ENCODE assay signal across 11 cellular contexts in the genomic region with DNA sequence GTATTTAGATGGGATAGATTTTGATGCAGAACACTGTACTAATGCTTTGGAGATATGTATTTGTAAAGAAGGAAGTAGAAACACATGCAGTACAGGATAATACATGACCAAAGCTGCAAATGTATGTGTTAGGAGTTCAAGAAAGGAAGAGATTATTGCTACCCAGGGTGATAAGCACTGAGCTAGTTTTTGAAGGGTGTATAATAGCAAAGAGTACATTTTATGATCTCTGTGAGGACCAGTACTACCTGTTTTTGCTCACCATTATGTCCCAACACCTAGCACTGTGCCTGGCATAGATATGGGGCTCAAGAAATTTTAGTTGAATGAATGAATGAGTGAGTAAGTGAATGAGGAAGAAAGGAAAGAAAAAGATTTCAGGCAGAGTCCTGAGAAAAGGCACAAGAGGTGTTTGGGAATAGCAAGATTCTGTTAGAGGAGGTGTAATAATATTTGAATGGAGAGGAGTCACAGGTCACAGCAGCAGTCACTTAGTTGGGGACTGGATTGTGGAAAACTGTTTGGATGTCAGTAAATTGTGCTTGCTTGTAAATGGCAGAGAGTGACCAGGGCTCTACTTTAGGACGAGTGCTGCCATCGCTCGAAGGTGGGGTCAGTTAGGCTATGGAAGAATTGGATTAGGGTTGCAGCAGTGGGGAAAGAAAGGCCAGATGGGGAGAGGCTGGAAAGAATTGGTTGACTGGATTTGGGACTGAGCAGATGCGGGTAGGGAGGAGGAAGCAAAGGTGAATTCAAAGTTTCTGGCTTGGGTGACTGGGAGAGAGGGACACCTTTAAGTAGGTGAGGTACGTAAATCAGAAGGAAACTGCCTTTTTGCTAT. TPM values are rescaled to one million over a fixed set of nuclear protein-coding genes. Genes with fewer than 3 reads are reported as not detected.
DNase-seq lines count a peak whose midpoint lies in the region; ATAC-seq, FAIRE-seq and TF ChIP-seq lines count a peak whose summit lies in the region.
"Had no signal": no experiment of that assay in that cellular context is flagged by ENCODE, and none has a peak within 500 bp of the region (broad histone marks: within the 10 kb centered on the region; RNA-seq: fewer than 3 reads in every experiment).

No MANE protein-coding gene starts in this region.

- H3K9me3 Mint-ChIP-seq in CD4-positive, CD25-positive, alpha-beta regulatory T cell = peaks cover 0 to 2% (median 0%) of the 10 kb centered on the region in 7 donors
- H3K9me3 Mint-ChIP-seq in astrocyte (ENCODE audit: unreplicated experiment) = no peaks in the 10 kb centered on the region
- H3K9me3 Mint-ChIP-seq in mesothelial cell of epicardium = no peaks in the 10 kb centered on the region
- H3K9me3 Mint-ChIP-seq in glutamatergic neuron (ENCODE audit: unreplicated experiment) = no peaks in the 10 kb centered on the region
- H3K9me3 Mint-ChIP-seq: activated naive CD4-positive, alpha-beta T cell treated with anti-CD3 and anti-CD28 coated beads, Interleukin-2, amount 10 ng/mL, durations not matched to agents 7 days and 5 days had no signal

- H3K4me1 Mint-ChIP-seq in CD4-positive, CD25-positive, alpha-beta regulatory T cell = peaks cover 34 to 91% (median 80%) of the 10 kb centered on the region in 4 donors
- peaks cover 7% of the 10 kb centered on the region for H3K4me1 Mint-ChIP-seq in astrocyte (ENCODE audit: low read depth, unreplicated experiment)
- peaks cover 51% of the 10 kb centered on the region for H3K4me1 Mint-ChIP-seq in mesothelial cell of epicardium
- peaks cover 7% of the 10 kb centered on the region for H3K4me1 Mint-ChIP-seq in glutamatergic neuron (ENCODE audit: low read depth, unreplicated experiment)

- H3K4me3 ChIP-seq in CD4-positive, CD25-positive, alpha-beta regulatory T cell (ENCODE audit: low read depth, low read length) = peak overlapping the region; percentile 27
- H3K4me3 ChIP-seq in HEK293 (ENCODE audit: low read depth, low read length) = no peak overlapping the region
- H3K4me3 ChIP-seq in astrocyte (ENCODE audit: insufficient read depth, low read depth, low read length) = no peak overlapping the region
- H3K4me3 ChIP-seq: heart right ventricle had no signal

- no peaks in the 10 kb centered on the region for H3K9me3 ChIP-seq in CD4-positive, CD25-positive, alpha-beta regulatory T cell (ENCODE audit: control insufficient read depth in 2 of 2, low read length in 2 of 2)
- H3K9me3 ChIP-seq in HEK293 (ENCODE audit: control insufficient read depth, insufficient read depth, low read depth, low read length) = no peaks in the 10 kb centered on the region
- no peaks in the 10 kb centered on the region for H3K9me3 ChIP-seq in astrocyte (ENCODE audit: insufficient read depth, low read depth, low read length)
- H3K9me3 ChIP-seq: heart right ventricle had no signal

- peaks cover 52% of the 10 kb centered on the region for H3K36me3 ChIP-seq in CD4-positive, CD25-positive, alpha-beta regulatory T cell (ENCODE audit: control insufficient read depth, insufficient read depth, low read length)
- H3K36me3 ChIP-seq in HEK293 (ENCODE audit: control insufficient read depth in 2 of 2, insufficient read depth in 1 of 2, low read length in 2 of 2) (no peaks in the 10 kb centered on the region), astrocyte (ENCODE audit: insufficient read depth, low read length) (no peaks in the 10 kb centered on the region)

- no peak for DNase-seq in CD4-positive, CD25-positive, alpha-beta regulatory T cell
- DNase-seq in astrocyte (ENCODE audit: low read depth) = no peak
- no peak for DNase-seq in mesothelial cell of epicardium (ENCODE audit: low spot score in 2 of 2, unreplicated experiment in 2 of 2)
- no peak for DNase-seq in glutamatergic neuron
- DNase-seq in AML-193 (lab: John Stamatoyannopoulos, UW) = no peak
- DNase-seq in AG08395 (ENCODE audit: low spot score) = no peak
- DNase-seq: activated naive CD4-positive, alpha-beta T cell treated with anti-CD3 and anti-CD28 coated beads, Interleukin-2, amount 10 ng/mL, durations not matched to agents 7 days and 5 days; effector memory CD4-positive, alpha-beta T cell had no signal

- H3K36me3 Mint-ChIP-seq in CD4-positive, CD25-positive, alpha-beta regulatory T cell = peaks cover 42% of the 10 kb centered on the region
- H3K36me3 Mint-ChIP-seq in astrocyte (ENCODE audit: low read depth, unreplicated experiment) (peaks cover 7% of the 10 kb centered on the region), mesothelial cell of epicardium (peaks cover 5% of the 10 kb centered on the region), glutamatergic neuron (ENCODE audit: unreplicated experiment) (no peaks in the 10 kb centered on the region)

- CTCF ChIA-PET in HEK293 (lab: Yijun Ruan, JAX) = interaction anchor here (0.6 to 1.2 kb wide), 2 partner anchors 82 to 98 kb away, joined by 3 to 4 read pairs; no protein-coding TSS in a partner anchor

- peak overlapping the region; percentile 68 to 87 (median 78) for H3K27ac Mint-ChIP-seq in CD4-positive, CD25-positive, alpha-beta regulatory T cell
- H3K27ac Mint-ChIP-seq in astrocyte (ENCODE audit: unreplicated experiment) (peak overlapping the region; percentile 12), mesothelial cell of epicardium (peak overlapping the region; percentile 57), glutamatergic neuron (ENCODE audit: unreplicated experiment) (no peak overlapping the region)
- H3K27ac Mint-ChIP-seq: activated naive CD4-positive, alpha-beta T cell treated with anti-CD3 and anti-CD28 coated beads, Interleukin-2, amount 10 ng/mL, durations not matched to agents 7 days and 5 days had no signal

- H3K4me1 ChIP-seq in CD4-positive, CD25-positive, alpha-beta regulatory T cell (ENCODE audit: control insufficient read depth, insufficient read depth, low read length, poor library complexity, severe bottlenecking) = peaks cover 74% of the 10 kb centered on the region
- H3K4me1 ChIP-seq in HEK293 (ENCODE audit: control insufficient read depth, insufficient read depth, low read length) (peaks cover 5% of the 10 kb centered on the region; the same call in 1 of the 2 replicates), astrocyte (ENCODE audit: insufficient read depth, low read length) (peaks cover 7% of the 10 kb centered on the region)

- H3K27me3 Mint-ChIP-seq in CD4-positive, CD25-positive, alpha-beta regulatory T cell = no peaks in the 10 kb centered on the region
- H3K27me3 Mint-ChIP-seq in astrocyte (ENCODE audit: low read depth, unreplicated experiment) (no peaks in the 10 kb centered on the region), mesothelial cell of epicardium (ENCODE audit: low read depth) (no peaks in the 10 kb centered on the region), glutamatergic neuron (ENCODE audit: unreplicated experiment) (no peaks in the 10 kb centered on the region)
- H3K27me3 Mint-ChIP-seq: activated naive CD4-positive, alpha-beta T cell treated with anti-CD3 and anti-CD28 coated beads, Interleukin-2, amount 10 ng/mL, durations not matched to agents 7 days and 5 days had no signal

- H2AFZ ChIP-seq in astrocyte (ENCODE audit: low read depth, low read length) = no peak overlapping the region

- no peaks in the 10 kb centered on the region for H3K79me2 ChIP-seq in astrocyte (ENCODE audit: insufficient read depth, low read length)

- H3K27ac ChIP-seq in CD4-positive, CD25-positive, alpha-beta regulatory T cell (ENCODE audit: insufficient read depth, low read length, poor library complexity, severe bottlenecking) = no peak overlapping the region
- H3K27ac ChIP-seq in HEK293 (ENCODE audit: extremely low read depth, low read depth, low read length) (no peak overlapping the region), astrocyte (ENCODE audit: low read depth, low read length) (no peak overlapping the region)

- peak overlapping the region; percentile 47 to 81 (median 62) for H3K4me3 Mint-ChIP-seq in CD4-positive, CD25-positive, alpha-beta regulatory T cell
- H3K4me3 Mint-ChIP-seq in astrocyte (ENCODE audit: unreplicated experiment) (no peak overlapping the region), mesothelial cell of epicardium (no peak overlapping the region), glutamatergic neuron (ENCODE audit: unreplicated experiment) (no peak overlapping the region)
- H3K4me3 Mint-ChIP-seq: activated naive CD4-positive, alpha-beta T cell treated with anti-CD3 and anti-CD28 coated beads, Interleukin-2, amount 10 ng/mL, durations not matched to agents 7 days and 5 days had no signal

- POLR2A ChIA-PET in HEK293 (lab: Yijun Ruan, JAX) = interaction anchor here (1.0 kb wide), 1 partner anchor 9 kb away, joined by 3 read pairs; the partner anchor contains the start of gene CDC14A

- TF ChIP-seq CTCF in HEK293 (tag by site-specific recombination; IDR thresholded peaks at IDR 0.05) (no peak), astrocyte (IDR thresholded peaks at IDR 0.05; ENCODE audit: insufficient read depth, low read depth, low read length) (no peak), mesothelial cell of epicardium (IDR thresholded peaks at IDR 0.05; ENCODE audit: unreplicated experiment) (no peak), glutamatergic neuron (IDR thresholded peaks at IDR 0.05; ENCODE audit: partially characterized antibody, unreplicated experiment) (no peak)

- H3K27me3 ChIP-seq in CD4-positive, CD25-positive, alpha-beta regulatory T cell (ENCODE audit: control insufficient read depth, insufficient read depth, low read length) = no peaks in the 10 kb centered on the region
- H3K27me3 ChIP-seq in astrocyte (ENCODE audit: insufficient read depth, low read length) = no peaks in the 10 kb centered on the region
- H3K27me3 ChIP-seq: heart right ventricle had no signal

- no peak for FAIRE-seq in astrocyte (lab: Jason Lieb, UNC)

- peak overlapping the region; percentile 14 for H3K4me2 ChIP-seq in astrocyte (ENCODE audit: low read length)

- no peaks in the 10 kb centered on the region for H4K20me1 ChIP-seq in astrocyte (ENCODE audit: insufficient read depth, low read length)

- no peak for ATAC-seq in CD4-positive, CD25-positive, alpha-beta regulatory T cell (ENCODE audit: low read depth in 2 of 2)
- ATAC-seq in HG02884 (IDR thresholded peaks at IDR 0.05; ENCODE audit: unreplicated experiment) = no peak

- no peak overlapping the region for H3K9ac ChIP-seq in astrocyte (ENCODE audit: low read length)

TF ChIP-seq in HEK293, 187 proteins besides CTCF, POLR2A, EP300 and RAD21 (continues in another document):
- TF ChIP-seq ZNF24 (tag by site-specific recombination; IDR thresholded peaks at IDR 0.05) (peak; percentile 64; the same call in 1 of the 2 replicates), ZNF155 (tag by site-specific recombination; IDR thresholded peaks at IDR 0.05) (no peak)

RNA-seq across cellular contexts. Expression of gene CDC14A, which starts 9.2 kb away (rescaled TPM):
- total RNA-seq in CD4-positive, CD25-positive, alpha-beta regulatory T cell = 155 TPM
- 10 to 100 TPM; 33.8 to 40.2 (median 36.3) TPM for polyA plus RNA-seq in CD4-positive, CD25-positive, alpha-beta regulatory T cell
- total RNA-seq in astrocyte (4.9 and 6.3 TPM in 2 replicates), mesothelial cell of epicardium (19.5 to 21.4 TPM (median 20.1 TPM) in 3 replicates), glutamatergic neuron (ENCODE audit: unreplicated experiment) (9.2 TPM)

Comparison
In these comparisons a context has a peak if more than half of its experiments do, and no peak if none do; other contexts are left out.
1. H3K4me3 Mint-ChIP-seq: peak in CD4-positive, CD25-positive, alpha-beta regulatory T cell (4 of 4); none in astrocyte (single experiment), mesothelial cell of epicardium (single experiment) and glutamatergic neuron (single experiment).